13 cellular contexts compared by ENCODE assay signal in the genomic region with DNA sequence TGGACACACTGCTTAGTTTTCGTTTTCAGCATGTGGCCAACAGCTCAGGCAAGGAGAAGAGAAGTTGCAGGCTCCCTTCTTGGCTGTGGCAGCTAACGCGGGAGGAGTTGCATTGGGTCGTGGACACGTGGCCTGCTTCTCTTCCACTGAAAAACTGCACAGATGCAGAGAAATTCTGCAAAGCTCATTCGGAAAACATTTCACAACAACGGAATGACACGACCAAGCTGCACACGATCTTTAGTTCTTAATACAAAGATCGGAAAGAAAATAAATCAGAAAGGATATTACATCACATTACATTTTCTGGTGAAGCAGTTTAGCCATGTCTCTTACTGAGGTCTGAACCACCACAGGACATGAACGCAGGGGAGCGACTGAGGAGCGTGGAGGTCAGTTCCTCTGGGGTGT.
DNase-seq lines count a peak whose midpoint lies in the region; ATAC-seq and TF ChIP-seq lines count a peak whose summit lies in the region.
"Had no signal": no experiment of that assay in that cellular context is flagged by ENCODE, and none has a peak within 500 bp of the region (broad histone marks: within the 10 kb centered on the region; RNA-seq: fewer than 3 reads in every experiment).

No MANE protein-coding gene starts in this region.

- CTCF ChIA-PET in Calu3 (lab: Charles Lee): no interaction called here

- H3K27ac Mint-ChIP-seq in Calu3 (ENCODE audit: unreplicated experiment): no peak overlapping the region
- H3K27ac Mint-ChIP-seq: activated CD8-positive, alpha-beta T cell treated with anti-CD3 and anti-CD28 coated beads for 36 hours had no signal

- peaks cover 4% of the 10 kb centered on the region for H3K4me1 ChIP-seq in testis

- TF ChIP-seq POLR2A in testis (IDR thresholded peaks at IDR 0.05): no peak

- H3K27me3 Mint-ChIP-seq in Calu3 (ENCODE audit: unreplicated experiment): no peaks in the 10 kb centered on the region

- no peaks in the 10 kb centered on the region for H3K36me3 Mint-ChIP-seq in Calu3 (ENCODE audit: insufficient read depth, unreplicated experiment)

- no peaks in the 10 kb centered on the region for H3K36me3 ChIP-seq in testis (ENCODE audit: low read depth, missing control alignments)

- 54 to 62% methylated on average over 13 of the region's 13 CpGs for WGBS in testis, 2 donors

- no peaks in the 10 kb centered on the region for H3K9me3 ChIP-seq in testis

- no TSS peak for BruUV-seq in Calu3 (replicated peaks; lab: Mats Ljungman, UMichigan)

- no peak overlapping the region for H3K27ac ChIP-seq in testis

- peaks cover 17% of the 10 kb centered on the region for H3K4me1 Mint-ChIP-seq in Calu3 (ENCODE audit: low read depth, unreplicated experiment)

- no peak overlapping the region for H3K4me3 Mint-ChIP-seq in Calu3 (ENCODE audit: low read depth, unreplicated experiment)
- H3K4me3 Mint-ChIP-seq: activated CD8-positive, alpha-beta T cell treated with anti-CD3 and anti-CD28 coated beads for 36 hours had no signal

- no peaks in the 10 kb centered on the region for H3K9me3 Mint-ChIP-seq in Calu3 (ENCODE audit: low read depth, unreplicated experiment)
- H3K9me3 Mint-ChIP-seq: activated CD8-positive, alpha-beta T cell treated with anti-CD3 and anti-CD28 coated beads for 36 hours had no signal

- intact Hi-C loops in testis (cut with DNase I; ENCODE audit: low total_unique reads) (no loop called here), Calu3 (cut with micrococcal nuclease; ENCODE audit: unreplicated experiment) (no loop called here)

- ATAC-seq in HG02938 (IDR thresholded peaks at IDR 0.05; ENCODE audit: unreplicated experiment): no peak
- ATAC-seq in GM21447 (IDR thresholded peaks at IDR 0.05; ENCODE audit: unreplicated experiment): no peak
- ATAC-seq: activated CD8-positive, alpha-beta T cell treated with anti-CD3 and anti-CD28 coated beads for 36 hours; esophagus mucosa had no signal

- TF ChIP-seq CTCF in fibroblast of mammary gland (conservative IDR thresholded peaks at IDR 0.05; ENCODE audit: control insufficient read depth, insufficient read depth, low read depth, low read length): no peak
- TF ChIP-seq CTCF in testis (IDR thresholded peaks at IDR 0.05): no peak
- no peak for TF ChIP-seq CTCF in Calu3 (IDR thresholded peaks at IDR 0.05; ENCODE audit: unreplicated experiment)

- H3K27me3 ChIP-seq in testis: no peaks in the 10 kb centered on the region

- DNase-seq in MV-4-11 (lab: John Stamatoyannopoulos, UW) (peak; percentile 75), fibroblast of mammary gland (ENCODE audit: low read depth) (peak; percentile 90), mucosa of gallbladder (ENCODE audit: low spot score) (peak; percentile 77), testis (peak; percentile 69), NCI-H345 treated with DMSO at 0.1 percent for 48 hours (lab: John Stamatoyannopoulos, UW; ENCODE audit: unreplicated experiment) (no peak), Calu3 (no peak)
- DNase-seq: activated CD8-positive, alpha-beta T cell treated with anti-CD3 and anti-CD28 coated beads for 36 hours; amygdala; NCI-H1092; small intestine had no signal

- H3K4me3 ChIP-seq in fibroblast of mammary gland (ENCODE audit: control insufficient read depth, low read depth, low read length): no peak overlapping the region
- no peak overlapping the region for H3K4me3 ChIP-seq in testis

Comparison
In these comparisons a context has a peak if more than half of its experiments do, and no peak if none do; other contexts are left out.
1. DNase-seq: peak in MV-4-11 (single experiment), fibroblast of mammary gland (single experiment), mucosa of gallbladder (single experiment) and testis (single experiment); none in NCI-H345 treated with DMSO at 0.1 percent for 48 hours (single experiment) and Calu3 (single experiment).